Comparison of ENCODE assay signal across 8 cellular contexts in the genomic region with DNA sequence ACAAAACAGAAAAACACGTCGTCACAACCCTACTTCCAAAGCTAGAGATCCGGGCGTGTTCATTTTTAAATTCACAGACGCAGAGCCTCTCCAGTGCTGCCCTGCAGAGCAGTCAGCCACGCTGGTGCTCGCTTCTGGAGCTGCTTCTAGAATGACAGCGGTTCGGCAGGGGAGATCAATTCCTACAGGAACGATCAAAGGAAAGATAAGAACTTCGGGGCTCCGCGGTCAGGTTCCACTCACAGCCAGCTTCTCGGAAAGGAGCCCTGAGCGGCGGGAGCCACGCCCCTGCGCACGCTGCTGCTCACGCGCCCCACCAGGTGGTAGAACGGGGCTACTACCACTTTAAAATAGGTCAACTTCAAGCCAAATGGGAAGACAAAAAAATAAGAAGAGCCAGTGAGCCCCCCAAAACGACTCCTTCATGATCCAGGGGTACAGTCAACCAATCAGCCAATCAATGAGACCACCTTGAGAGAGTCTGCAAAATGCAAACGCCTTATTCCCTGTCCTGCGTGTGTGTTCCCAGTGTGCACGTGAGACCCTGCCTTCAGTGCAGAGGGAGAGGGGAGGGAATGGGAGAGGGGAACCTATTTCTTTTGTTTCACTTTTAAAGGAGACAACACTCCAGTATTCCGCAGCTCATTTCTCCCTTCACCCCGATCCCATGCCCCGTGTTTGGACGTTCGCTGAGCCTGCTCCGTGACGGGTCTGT.
DNase-seq lines count a peak whose midpoint lies in the region; ATAC-seq and TF ChIP-seq lines count a peak whose summit lies in the region.

No MANE protein-coding gene starts in this region.

- H3K4me1 Mint-ChIP-seq in Calu3 (ENCODE audit: low read depth, unreplicated experiment), result peaks cover 9% of the 10 kb centered on the region

- intact Hi-C loops in Calu3 (cut with micrococcal nuclease; ENCODE audit: unreplicated experiment) (loop anchor here (5.0 kb wide), 1 partner anchor 306 kb away; no protein-coding TSS in a partner anchor), esophagus muscularis mucosa (cut with DNase I) (no loop called here)

- H3K27me3 Mint-ChIP-seq in Calu3 (ENCODE audit: unreplicated experiment), result peaks cover 33% of the 10 kb centered on the region

- DNase-seq in Calu3 (peak; percentile 77), HT-29 (ENCODE audit: low spot score) (peak; percentile 61), activated T-cell treated with anti-CD3 and anti-CD28 coated beads for 48 hours (ENCODE audit: low read depth) (peak; percentile 70), esophagus muscularis mucosa (ENCODE audit: extremely low spot score) (peak; percentile 94), myocyte (ENCODE audit: low read depth) (peak; percentile 63)
- peak; percentile 36 to 37 for DNase-seq in stimulated activated CD8-positive, alpha-beta memory T cell treated with anti-CD3 and anti-CD28 coated beads, Interleukin-7, amount 100 ng/mL, for 48 hours (ENCODE audit: extremely low read depth in 1 of 2, low read depth in 1 of 2)

- no TSS peak for BruUV-seq in Calu3 (replicated peaks; lab: Mats Ljungman, UMichigan)

- TF ChIP-seq CTCF in Calu3 (IDR thresholded peaks at IDR 0.05; ENCODE audit: unreplicated experiment) (peak; percentile 74), OCI-LY3 (IDR thresholded peaks at IDR 0.05; ENCODE audit: low read depth, low read length) (peak; percentile 73), esophagus muscularis mucosa (IDR thresholded peaks at IDR 0.05) (peak; percentile 78 to 94 (median 79))

- H3K9me3 ChIP-seq in OCI-LY3 (ENCODE audit: insufficient read depth, low read length) (no peaks in the 10 kb centered on the region), esophagus muscularis mucosa (no peaks in the 10 kb centered on the region)

- peaks cover 13% of the 10 kb centered on the region; the same call in 1 of the 2 replicates for H3K27me3 ChIP-seq in OCI-LY3 (ENCODE audit: low read depth, low read length)
- H3K27me3 ChIP-seq in esophagus muscularis mucosa, result peaks cover 0 to 79% (median 2%) of the 10 kb centered on the region in 4 donors

- no peaks in the 10 kb centered on the region for H3K4me1 ChIP-seq in OCI-LY3 (ENCODE audit: low read length)
- peaks cover 6 to 13% (median 11%) of the 10 kb centered on the region in 4 donors for H3K4me1 ChIP-seq in esophagus muscularis mucosa

- H3K36me3 ChIP-seq in OCI-LY3 (replicated peaks; ENCODE audit: low read depth, low read length) (no peaks in the 10 kb centered on the region), esophagus muscularis mucosa (no peaks in the 10 kb centered on the region)

- H3K9ac ChIP-seq in OCI-LY3 (ENCODE audit: low read length), result 0 out of 2 replicates have a peak overlapping the region, but pooled peaks have one; percentile 34

- H3K27ac ChIP-seq in OCI-LY3 (ENCODE audit: low read length), result no peak overlapping the region
- H3K27ac ChIP-seq in esophagus muscularis mucosa (replicated peaks in 1 of 4), result no peak overlapping the region

- no peak overlapping the region for H3K4me3 Mint-ChIP-seq in Calu3 (ENCODE audit: low read depth, unreplicated experiment)

- no peaks in the 10 kb centered on the region for H3K79me2 ChIP-seq in OCI-LY3 (ENCODE audit: low read length)

- CTCF ChIA-PET in Calu3 (lab: Charles Lee), result interaction anchor here (0.7 to 1.5 kb wide), 8 partner anchors 9 to 356 kb away, joined by 3 to 6 read pairs (median 4); no protein-coding TSS in a partner anchor

- no peak for TF ChIP-seq EP300 in esophagus muscularis mucosa (IDR thresholded peaks at IDR 0.05)

- H3K4me2 ChIP-seq in OCI-LY3 (ENCODE audit: low read length), result peak overlapping the region; percentile 79

- H3K27ac Mint-ChIP-seq in Calu3 (ENCODE audit: unreplicated experiment), result no peak overlapping the region

- no peaks in the 10 kb centered on the region for H4K20me1 ChIP-seq in OCI-LY3 (ENCODE audit: insufficient read depth, low read length)

- no peaks in the 10 kb centered on the region for H3K36me3 Mint-ChIP-seq in Calu3 (ENCODE audit: insufficient read depth, unreplicated experiment)

- peak overlapping the region; percentile 70 for H2AFZ ChIP-seq in OCI-LY3 (ENCODE audit: low read depth, low read length)

- TF ChIP-seq POLR2A in esophagus muscularis mucosa (IDR thresholded peaks at IDR 0.05; ENCODE audit: low read depth), result no peak

- no peaks in the 10 kb centered on the region for H3K9me3 Mint-ChIP-seq in Calu3 (ENCODE audit: low read depth, unreplicated experiment)

- H3K4me3 ChIP-seq in OCI-LY3 (ENCODE audit: low read length), result peak overlapping the region; percentile 67
- H3K4me3 ChIP-seq in esophagus muscularis mucosa, result peak overlapping the region; percentile 39 to 51 (median 42)

- WGBS in esophagus muscularis mucosa, result 13% methylated on average over 25 of the region's 33 CpGs

- ATAC-seq in HG03439 (IDR thresholded peaks at IDR 0.05; ENCODE audit: unreplicated experiment), result no peak

Comparison
In these comparisons a context has a peak if more than half of its experiments do, and no peak if none do; other contexts are left out.
1. DNase-seq: peak in every context shown above with its lines; median percentile 94 in esophagus muscularis mucosa; 77 in Calu3; 70 in activated T-cell treated with anti-CD3 and anti-CD28 coated beads for 48 hours; 63 in myocyte; 61 in HT-29; 36 in stimulated activated CD8-positive, alpha-beta memory T cell treated with anti-CD3 and anti-CD28 coated beads, Interleukin-7, amount 100 ng/mL, for 48 hours.